Comparison of ENCODE assay signal across 18 cellular contexts in the genomic region with DNA sequence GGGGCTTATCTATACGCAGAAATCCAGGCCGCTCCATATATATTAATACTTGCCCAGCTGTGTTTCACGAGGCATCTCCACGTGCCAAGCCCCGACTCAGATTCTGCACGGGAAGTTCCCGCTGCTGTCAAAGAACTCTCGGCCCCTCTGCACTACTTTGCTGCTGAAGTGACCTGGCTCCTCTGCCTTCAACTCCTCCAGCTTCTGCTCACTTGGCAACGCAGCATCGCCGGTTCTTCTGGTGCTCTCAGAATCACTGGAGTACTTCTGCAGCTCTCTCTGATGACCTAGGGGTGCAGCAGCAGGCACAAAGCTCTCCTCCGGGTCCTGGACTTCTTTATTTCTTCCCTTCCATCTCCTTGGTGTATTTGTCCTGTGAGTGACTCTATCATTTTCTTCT.
"Had no signal": no experiment of that assay in that cellular context is flagged by ENCODE, and none has a peak within 500 bp of the region (broad histone marks: within the 10 kb centered on the region; RNA-seq: fewer than 3 reads in every experiment).

No MANE protein-coding gene starts in this region.

- H3K27ac ChIP-seq: gastrocnemius medialis, pancreas, thyroid gland, WERI-Rb-1 had no signal

- H3K9me3 Mint-ChIP-seq: activated T-cell treated with anti-CD3 and anti-CD28 coated beads, Interleukin-2, amount 50 U/mL, for 72 hours; neural crest cell; stimulated activated effector memory CD8-positive, alpha-beta T cell treated with anti-CD3 and anti-CD28 coated beads, Interleukin-12 subunit alpha, Interleukin-12 subunit beta, amount 100 ng/mL, for 72 hours had no signal

- H3K36me3 ChIP-seq: gastrocnemius medialis, pancreas, thyroid gland, WERI-Rb-1 had no signal

- H3K4me1 ChIP-seq: gastrocnemius medialis, pancreas, thyroid gland had no signal

- H3K9me3 ChIP-seq: gastrocnemius medialis, pancreas, thyroid gland had no signal

- ATAC-seq: activated T-cell treated with anti-CD3 and anti-CD28 coated beads, Interleukin-2, amount 50 U/mL, for 72 hours; gastrocnemius medialis; pancreas; sciatic nerve; stimulated activated effector memory CD8-positive, alpha-beta T cell treated with anti-CD3 and anti-CD28 coated beads, Interleukin-12 subunit alpha, Interleukin-12 subunit beta, amount 100 ng/mL, for 72 hours had no signal

- H3K4me3 Mint-ChIP-seq: activated T-cell treated with anti-CD3 and anti-CD28 coated beads, Interleukin-2, amount 50 U/mL, for 72 hours; neural crest cell; stimulated activated effector memory CD8-positive, alpha-beta T cell treated with anti-CD3 and anti-CD28 coated beads, Interleukin-12 subunit alpha, Interleukin-12 subunit beta, amount 100 ng/mL, for 72 hours had no signal

- H3K27me3 ChIP-seq: gastrocnemius medialis, pancreas, thyroid gland had no signal

- H3K4me3 ChIP-seq: gastrocnemius medialis, pancreas, smooth muscle cell, thyroid gland had no signal

- H3K27ac Mint-ChIP-seq: activated T-cell treated with anti-CD3 and anti-CD28 coated beads, Interleukin-2, amount 50 U/mL, for 72 hours; stimulated activated effector memory CD8-positive, alpha-beta T cell treated with anti-CD3 and anti-CD28 coated beads, Interleukin-12 subunit alpha, Interleukin-12 subunit beta, amount 100 ng/mL, for 72 hours had no signal

- H3K4me2 ChIP-seq: smooth muscle cell had no signal

- H3K36me3 Mint-ChIP-seq: stimulated activated effector memory CD8-positive, alpha-beta T cell treated with anti-CD3 and anti-CD28 coated beads, Interleukin-12 subunit alpha, Interleukin-12 subunit beta, amount 100 ng/mL, for 72 hours had no signal

- DNase-seq: activated CD4-positive, alpha-beta T cell treated with anti-CD3 and anti-CD28 coated beads for 1 hour; activated effector memory CD4-positive, alpha-beta T cell treated with anti-CD3 and anti-CD28 coated beads, Interleukin-2, amount 50 U/mL, for 16 hours; activated naive CD4-positive, alpha-beta T cell treated with anti-CD3 and anti-CD28 coated beads, Interleukin-2, amount 50 U/mL, for 16 hours; activated T-cell treated with anti-CD3 and anti-CD28 coated beads, Interleukin-2, amount 50 U/mL, for 72 hours; aorta; cerebellar nuclear complex; cortex of kidney; effector CD4-positive, alpha-beta T cell; gastrocnemius medialis; head of caudate nucleus; stimulated activated CD4-positive, alpha-beta T cell treated with anti-CD3 and anti-CD28 coated beads, Interleukin-4, amount 100 ng/mL, for 24 hours; thyroid gland; WERI-Rb-1 had no signal
